17 cellular contexts compared by ENCODE assay signal in the genomic region with DNA sequence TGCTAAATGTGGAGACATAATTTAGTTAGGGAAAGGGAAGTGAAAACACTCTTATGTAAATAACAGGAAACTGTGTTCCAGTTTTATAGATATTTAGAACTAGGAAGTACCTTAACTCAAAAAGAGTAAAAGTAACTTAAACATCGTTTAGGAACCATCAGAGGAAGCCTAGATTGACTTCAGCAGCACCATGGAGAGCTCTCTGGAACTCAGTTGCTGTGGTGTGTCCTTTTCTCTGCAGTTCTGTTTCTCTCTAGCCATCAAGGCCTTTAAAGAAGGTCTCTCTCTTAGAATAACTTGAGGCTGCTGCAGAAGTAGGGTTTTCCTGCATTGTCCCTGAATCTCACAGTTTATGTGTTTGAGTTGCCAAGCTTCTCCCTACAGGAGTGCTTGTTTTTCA. TPM values are rescaled to one million over a fixed set of nuclear protein-coding genes. Genes with fewer than 3 reads are reported as not detected.
DNase-seq lines count a peak whose midpoint lies in the region; ATAC-seq and TF ChIP-seq lines count a peak whose summit lies in the region.
"Had no signal": no experiment of that assay in that cellular context is flagged by ENCODE, and none has a peak within 500 bp of the region (broad histone marks: within the 10 kb centered on the region; RNA-seq: fewer than 3 reads in every experiment).

No MANE protein-coding gene starts in this region.

- H3K9me3 ChIP-seq in endodermal cell (ENCODE audit: control insufficient read depth, low read length) = no peaks in the 10 kb centered on the region
- H3K9me3 ChIP-seq: body of pancreas, testis had no signal

- H3K9ac ChIP-seq in endodermal cell (ENCODE audit: extremely low read depth, low read length, poor library complexity, severe bottlenecking) = no peak overlapping the region

- no peak overlapping the region for H3K4me3 Mint-ChIP-seq in endodermal cell
- no peak overlapping the region for H3K4me3 Mint-ChIP-seq in neural crest cell
- H3K4me3 Mint-ChIP-seq in natural killer cell = no peak overlapping the region
- H3K4me3 Mint-ChIP-seq: activated CD8-positive, alpha-beta T cell treated with anti-CD3 and anti-CD28 coated beads for 36 hours had no signal

- TF ChIP-seq CTCF in endodermal cell (conservative IDR thresholded peaks at IDR 0.05) = no peak
- no peak for TF ChIP-seq CTCF in neural crest cell (conservative IDR thresholded peaks at IDR 0.05)
- TF ChIP-seq CTCF in natural killer cell (IDR thresholded peaks at IDR 0.05) = no peak

- H3K27ac Mint-ChIP-seq in endodermal cell (no peak overlapping the region), neural crest cell (ENCODE audit: unreplicated experiment) (no peak overlapping the region), natural killer cell (no peak overlapping the region)
- H3K27ac Mint-ChIP-seq: activated CD8-positive, alpha-beta T cell treated with anti-CD3 and anti-CD28 coated beads for 36 hours had no signal

- H3K36me3 ChIP-seq in endodermal cell (ENCODE audit: control insufficient read depth, insufficient read depth, low read length) = peaks cover 15% of the 10 kb centered on the region

- WGBS in endodermal cell (ENCODE audit: insufficient coverage in 1 of 2, insufficient read length in 1 of 2), 2 experiments = 0% methylated on average over 1 of the region's 1 CpG

- H3K27me3 Mint-ChIP-seq in endodermal cell (ENCODE audit: insufficient read depth) = no peaks in the 10 kb centered on the region
- H3K27me3 Mint-ChIP-seq in neural crest cell (ENCODE audit: low read depth) = peaks cover 72% of the 10 kb centered on the region
- H3K27me3 Mint-ChIP-seq in natural killer cell (ENCODE audit: low read depth in 2 of 2) = no peaks in the 10 kb centered on the region
- H3K27me3 Mint-ChIP-seq: activated CD8-positive, alpha-beta T cell treated with anti-CD3 and anti-CD28 coated beads for 36 hours had no signal

- H3K4me1 Mint-ChIP-seq in endodermal cell (peaks cover 9% of the 10 kb centered on the region), neural crest cell (no peaks in the 10 kb centered on the region), natural killer cell (no peaks in the 10 kb centered on the region)

- H3K36me3 Mint-ChIP-seq in endodermal cell (ENCODE audit: low read depth) (peaks cover 27% of the 10 kb centered on the region), neural crest cell (ENCODE audit: low read depth) (no peaks in the 10 kb centered on the region), natural killer cell (no peaks in the 10 kb centered on the region)

- H3K27ac ChIP-seq in endodermal cell (ENCODE audit: low read depth, low read length) = no peak overlapping the region
- H3K27ac ChIP-seq: body of pancreas, testis had no signal

- intact Hi-C loops in natural killer cell (cut with micrococcal nuclease) = no loop called here

- H3K27me3 ChIP-seq in endodermal cell (ENCODE audit: control insufficient read depth, insufficient read depth, low read length, poor library complexity, severe bottlenecking) = no peaks in the 10 kb centered on the region
- H3K27me3 ChIP-seq: body of pancreas, testis had no signal

- no peaks in the 10 kb centered on the region for H3K9me3 Mint-ChIP-seq in endodermal cell
- no peaks in the 10 kb centered on the region for H3K9me3 Mint-ChIP-seq in neural crest cell
- peaks cover 4 to 12% of the 10 kb centered on the region in 2 donors for H3K9me3 Mint-ChIP-seq in natural killer cell

- ATAC-seq in natural killer cell (no peak), HG02759 (IDR thresholded peaks at IDR 0.05; ENCODE audit: unreplicated experiment) (no peak), GM21786 (IDR thresholded peaks at IDR 0.05; ENCODE audit: unreplicated experiment) (no peak)
- ATAC-seq: activated CD8-positive, alpha-beta T cell treated with anti-CD3 and anti-CD28 coated beads for 36 hours; body of pancreas had no signal

- H3K4me3 ChIP-seq in Jurkat, Clone E6-1 (ENCODE audit: low read length) = no peak overlapping the region
- H3K4me3 ChIP-seq in endodermal cell (ENCODE audit: low read length) = no peak overlapping the region
- H3K4me3 ChIP-seq: body of pancreas, lung, testis had no signal

- H3K4me1 ChIP-seq in endodermal cell (ENCODE audit: control insufficient read depth, insufficient read depth, low read length) = peaks cover 6% of the 10 kb centered on the region
- H3K4me1 ChIP-seq: body of pancreas, testis had no signal

- peak; percentile 5 for DNase-seq in Jurkat, Clone E6-1 (ENCODE audit: low read depth, low spot score)
- DNase-seq in OCI-M1 (lab: John Stamatoyannopoulos, UW) (peak; percentile 63), endodermal cell (peak; percentile 77), neural crest cell (ENCODE audit: low read depth, low spot score) (peak; percentile 4), natural killer cell (no peak), hepatic stellate cell (ENCODE audit: low spot score) (no peak)
- DNase-seq: activated CD8-positive, alpha-beta T cell treated with anti-CD3 and anti-CD28 coated beads for 36 hours; activated effector memory CD4-positive, alpha-beta T cell treated with anti-CD3 and anti-CD28 coated beads, Interleukin-2, amount 50 U/mL, for 16 hours; body of pancreas; GDM1; H7; head of caudate nucleus; NCI-H1105 treated with DMSO at 0.1 percent for 48 hours; testis had no signal

RNA-seq across cellular contexts. Expression of a gene that starts 26.9 kb away (rescaled TPM):
- polyA plus RNA-seq in Jurkat, Clone E6-1 (2012; ENCODE audit: insufficient read depth, insufficient read length) = not detected
- total RNA-seq in endodermal cell = 10 to 100 TPM; 38.9 to 48.1 TPM
- 6.1 TPM for polyA plus RNA-seq in endodermal cell (2013, experiment 1 of 2)
- polyA plus RNA-seq in endodermal cell (2013, experiment 2 of 2) = 6.6 TPM
- total RNA-seq in neural crest cell = 1.2 and 1.3 TPM in 2 replicates
- total RNA-seq in natural killer cell = not detected
- total RNA-seq: activated CD8-positive, alpha-beta T cell treated with anti-CD3 and anti-CD28 coated beads for 36 hours had no signal
- polyA plus RNA-seq: lung had no signal

Comparison
In these comparisons a context has a peak if more than half of its experiments do, and no peak if none do; other contexts are left out.
1. DNase-seq: peak in Jurkat, Clone E6-1 (single experiment), OCI-M1 (single experiment), endodermal cell (single experiment) and neural crest cell (single experiment); none in natural killer cell (single experiment) and hepatic stellate cell (single experiment).
2. RNA of a gene that starts 26.9 kb away (total RNA-seq): 38.9 to 48.1 TPM in endodermal cell; 1.2 to 1.3 TPM in neural crest cell and not detected in natural killer cell; every median in the first group is over 10 times any median in the second.